9 cellular contexts compared by ENCODE assay signal in the genomic region with DNA sequence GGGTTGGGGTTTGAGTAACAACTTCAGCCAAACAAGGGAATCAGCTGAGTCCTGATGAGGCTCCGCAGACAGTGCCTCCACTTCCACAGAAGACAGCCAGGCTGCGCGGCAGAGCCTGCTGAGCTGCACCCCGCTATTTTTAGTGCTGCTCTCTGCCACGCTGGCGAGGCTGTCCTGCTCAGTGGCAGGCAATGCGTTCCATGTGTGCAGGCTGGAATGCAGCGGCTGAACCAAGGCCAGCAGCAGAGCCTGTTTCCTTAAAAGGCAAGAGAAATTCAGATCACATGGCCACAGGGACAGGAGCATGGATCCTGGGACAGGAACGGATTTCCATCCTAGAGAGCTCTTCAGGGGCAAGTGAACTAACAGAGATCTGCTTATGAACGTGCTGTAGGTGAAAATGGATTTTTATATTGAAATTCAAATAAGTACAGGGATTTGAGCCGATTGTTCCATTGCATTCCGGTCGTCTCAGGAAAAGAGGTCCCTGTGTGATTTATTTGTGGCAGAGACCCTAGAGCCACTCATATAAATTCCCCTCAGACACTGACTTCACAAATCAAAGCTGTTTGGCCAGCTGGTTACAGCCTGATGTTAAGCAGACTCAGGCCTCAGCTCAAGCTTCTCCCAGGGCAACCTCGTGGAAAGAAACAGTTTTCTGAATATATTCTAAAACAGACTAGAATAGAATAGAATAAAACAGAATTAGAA.
DNase-seq lines count a peak whose midpoint lies in the region; ATAC-seq and TF ChIP-seq lines count a peak whose summit lies in the region.
"Had no signal": no experiment of that assay in that cellular context is flagged by ENCODE, and none has a peak within 500 bp of the region (broad histone marks: within the 10 kb centered on the region; RNA-seq: fewer than 3 reads in every experiment).

No MANE protein-coding gene starts in this region.

- H3K79me1 ChIP-seq in neuronal stem cell (ENCODE audit: low read depth, low read length): no peaks in the 10 kb centered on the region

- no peaks in the 10 kb centered on the region for H3K36me3 Mint-ChIP-seq in activated T-cell treated with anti-CD3 and anti-CD28 coated beads, Interleukin-2, amount 50 U/mL, for 72 hours (ENCODE audit: insufficient read depth in 2 of 2)
- H3K36me3 Mint-ChIP-seq in activated T-helper 1 cell treated with anti-CD3 and anti-CD28 coated beads, Interleukin-12 subunit alpha, Interleukin-12 subunit beta, Interleukin-2, Interleukin-4 antibody, amounts not matched to agents 30 ng/mL and 10 ng/mL and 1 ng/mL, durations not matched to agents 14 hours and 24 hours and 36 hours (ENCODE audit: low read depth): no peaks in the 10 kb centered on the region
- H3K36me3 Mint-ChIP-seq: CD4-positive, CD25-positive, alpha-beta regulatory T cell had no signal

- peaks cover 36% of the 10 kb centered on the region for H3K27me3 Mint-ChIP-seq in activated T-cell treated with anti-CD3 and anti-CD28 coated beads, Interleukin-2, amount 50 U/mL, for 72 hours (ENCODE audit: low read depth)
- H3K27me3 Mint-ChIP-seq in activated T-helper 1 cell treated with anti-CD3 and anti-CD28 coated beads, Interleukin-12 subunit alpha, Interleukin-12 subunit beta, Interleukin-2, Interleukin-4 antibody, amounts not matched to agents 30 ng/mL and 10 ng/mL and 1 ng/mL, durations not matched to agents 14 hours and 24 hours and 36 hours (ENCODE audit: insufficient read depth): peaks cover 2% of the 10 kb centered on the region

- no peak overlapping the region for H3K4ac ChIP-seq in neuronal stem cell (ENCODE audit: low read length)

- H2BK15ac ChIP-seq in neuronal stem cell (ENCODE audit: low read length): no peak overlapping the region

- no peak overlapping the region for H2AK5ac ChIP-seq in neuronal stem cell (ENCODE audit: low read depth, low read length)

- no peak overlapping the region for H2BK12ac ChIP-seq in neuronal stem cell (ENCODE audit: low read length)

- peak overlapping the region; percentile 64 for H3K18ac ChIP-seq in neuronal stem cell (ENCODE audit: low read length)

- WGBS in neuronal stem cell (ENCODE audit: extremely low coverage in 2 of 2, insufficient read length in 2 of 2, insufficient replicate concordance in 1 of 2), 2 donors: no CpG with 5 or more reads among the region's 14 CpGs

- H3K36me3 ChIP-seq in neuronal stem cell (replicated peaks in 1 of 2; ENCODE audit: control insufficient read depth in 2 of 2, insufficient read depth in 2 of 2, low read length in 2 of 2): no peaks in the 10 kb centered on the region

- peak; percentile 94 for ATAC-seq in Right ventricle myocardium inferior
- no peak for ATAC-seq in activated T-cell treated with anti-CD3 and anti-CD28 coated beads, Interleukin-2, amount 50 U/mL, for 72 hours (replicated peaks in 1 of 2)
- no peak for ATAC-seq in activated CD4-positive, CD25-positive, alpha-beta regulatory T cell treated with anti-CD3 and anti-CD28 coated beads, Interleukin-2, amount 50 U/mL, for 24 hours

- H3K14ac ChIP-seq in neuronal stem cell (ENCODE audit: low read length): no peak overlapping the region

- H3K4me3 ChIP-seq in WI38 (ENCODE audit: low read depth, low read length) (no peak overlapping the region), neuronal stem cell (ENCODE audit: low read length in 2 of 2) (no peak overlapping the region)

- no peak overlapping the region for H4K91ac ChIP-seq in neuronal stem cell (ENCODE audit: low read depth, low read length, poor library complexity)

- H3K9me3 ChIP-seq in neuronal stem cell (replicated peaks in 1 of 2; ENCODE audit: control insufficient read depth in 2 of 2, insufficient read depth in 1 of 2, low read depth in 1 of 2, low read length in 2 of 2): no peaks in the 10 kb centered on the region

- H3K27me3 ChIP-seq in neuronal stem cell (ENCODE audit: control insufficient read depth in 3 of 3, insufficient read depth in 3 of 3, low read depth in 1 of 3, low read length in 3 of 3): no peaks in the 10 kb centered on the region

- H3K4me1 Mint-ChIP-seq in activated T-cell treated with anti-CD3 and anti-CD28 coated beads, Interleukin-2, amount 50 U/mL, for 72 hours (ENCODE audit: low read depth): no peaks in the 10 kb centered on the region
- H3K4me1 Mint-ChIP-seq in activated T-helper 1 cell treated with anti-CD3 and anti-CD28 coated beads, Interleukin-12 subunit alpha, Interleukin-12 subunit beta, Interleukin-2, Interleukin-4 antibody, amounts not matched to agents 30 ng/mL and 10 ng/mL and 1 ng/mL, durations not matched to agents 14 hours and 24 hours and 36 hours (ENCODE audit: low read depth): no peaks in the 10 kb centered on the region
- H3K4me1 Mint-ChIP-seq: CD4-positive, CD25-positive, alpha-beta regulatory T cell had no signal

- DNase-seq in AG08395 (ENCODE audit: low spot score) (peak; percentile 93), Right ventricle myocardium inferior (ENCODE audit: missing footprints) (peak; percentile 92), neuronal stem cell (ENCODE audit: low spot score) (peak; percentile 27), NCI-H748 (lab: John Stamatoyannopoulos, UW; ENCODE audit: unreplicated experiment) (no peak)
- DNase-seq in activated T-cell treated with anti-CD3 and anti-CD28 coated beads, Interleukin-2, amount 50 U/mL, for 72 hours: no peak
- DNase-seq in activated T-helper 1 cell treated with anti-CD3 and anti-CD28 coated beads, Interleukin-12 subunit alpha, Interleukin-12 subunit beta, Interleukin-2, Interleukin-4 antibody, amounts not matched to agents 30 ng/mL and 10 ng/mL and 1 ng/mL, durations not matched to agents 14 hours and 24 hours and 36 hours (ENCODE audit: low spot score): no peak
- DNase-seq: CD4-positive, CD25-positive, alpha-beta regulatory T cell had no signal

- no peak overlapping the region for H4K8ac ChIP-seq in neuronal stem cell (ENCODE audit: low read depth, low read length)

- no peak overlapping the region for H2BK120ac ChIP-seq in neuronal stem cell (ENCODE audit: low read depth, low read length)

- intact Hi-C loops in Right ventricle myocardium inferior (cut with DNase I): loop anchor here (1.0 to 5.0 kb wide), 3 partner anchors 25 to 108 kb away; no protein-coding TSS in a partner anchor
- intact Hi-C loops in activated T-helper 1 cell treated with anti-CD3 and anti-CD28 coated beads, Interleukin-12 subunit alpha, Interleukin-12 subunit beta, Interleukin-2, Interleukin-4 antibody, amounts not matched to agents 30 ng/mL and 10 ng/mL and 1 ng/mL, durations not matched to agents 14 hours and 24 hours and 36 hours (cut with micrococcal nuclease): no loop called here

- no peak overlapping the region for H3K23ac ChIP-seq in neuronal stem cell (ENCODE audit: low read depth, low read length, poor library complexity)

- H3K4me2 ChIP-seq in neuronal stem cell (ENCODE audit: insufficient read depth, low read length, poor library complexity, severe bottlenecking): no peak overlapping the region

- H3K9ac ChIP-seq in neuronal stem cell (ENCODE audit: low read depth, low read length, poor library complexity): no peak overlapping the region

- H2BK5ac ChIP-seq in neuronal stem cell (ENCODE audit: low read length): no peak overlapping the region

- no peak overlapping the region for H3K27ac Mint-ChIP-seq in activated T-cell treated with anti-CD3 and anti-CD28 coated beads, Interleukin-2, amount 50 U/mL, for 72 hours
- H3K27ac Mint-ChIP-seq in activated T-helper 1 cell treated with anti-CD3 and anti-CD28 coated beads, Interleukin-12 subunit alpha, Interleukin-12 subunit beta, Interleukin-2, Interleukin-4 antibody, amounts not matched to agents 30 ng/mL and 10 ng/mL and 1 ng/mL, durations not matched to agents 14 hours and 24 hours and 36 hours: no peak overlapping the region
- H3K27ac Mint-ChIP-seq: CD4-positive, CD25-positive, alpha-beta regulatory T cell had no signal

- no peaks in the 10 kb centered on the region for H3K9me3 Mint-ChIP-seq in activated T-cell treated with anti-CD3 and anti-CD28 coated beads, Interleukin-2, amount 50 U/mL, for 72 hours
- no peaks in the 10 kb centered on the region for H3K9me3 Mint-ChIP-seq in activated T-helper 1 cell treated with anti-CD3 and anti-CD28 coated beads, Interleukin-12 subunit alpha, Interleukin-12 subunit beta, Interleukin-2, Interleukin-4 antibody, amounts not matched to agents 30 ng/mL and 10 ng/mL and 1 ng/mL, durations not matched to agents 14 hours and 24 hours and 36 hours

- no peak overlapping the region for H3K4me3 Mint-ChIP-seq in activated T-cell treated with anti-CD3 and anti-CD28 coated beads, Interleukin-2, amount 50 U/mL, for 72 hours
- no peak overlapping the region for H3K4me3 Mint-ChIP-seq in activated T-helper 1 cell treated with anti-CD3 and anti-CD28 coated beads, Interleukin-12 subunit alpha, Interleukin-12 subunit beta, Interleukin-2, Interleukin-4 antibody, amounts not matched to agents 30 ng/mL and 10 ng/mL and 1 ng/mL, durations not matched to agents 14 hours and 24 hours and 36 hours
- H3K4me3 Mint-ChIP-seq: CD4-positive, CD25-positive, alpha-beta regulatory T cell had no signal

- peaks cover 4 to 6% of the 10 kb centered on the region in 2 donors for H3K4me1 ChIP-seq in neuronal stem cell (ENCODE audit: control insufficient read depth in 2 of 2, insufficient read depth in 1 of 2, low read depth in 1 of 2, low read length in 2 of 2)

- peak; percentile 34 for TF ChIP-seq CTCF in WI38 (IDR thresholded peaks at IDR 0.05; ENCODE audit: low read depth, low read length)

- H3K27ac ChIP-seq in neuronal stem cell (replicated peaks; ENCODE audit: low read length): no peak overlapping the region

- peak overlapping the region; percentile 74 for H2AFZ ChIP-seq in neuronal stem cell (ENCODE audit: low read length)

Comparison
In these comparisons a context has a peak if more than half of its experiments do, and no peak if none do; other contexts are left out.
1. DNase-seq: peak in AG08395 (single experiment), Right ventricle myocardium inferior (single experiment) and neuronal stem cell (single experiment); none in NCI-H748 (single experiment), activated T-cell treated with anti-CD3 and anti-CD28 coated beads, Interleukin-2, amount 50 U/mL, for 72 hours (0 of 2) and activated T-helper 1 cell treated with anti-CD3 and anti-CD28 coated beads, Interleukin-12 subunit alpha, Interleukin-12 subunit beta, Interleukin-2, Interleukin-4 antibody, amounts not matched to agents 30 ng/mL and 10 ng/mL and 1 ng/mL, durations not matched to agents 14 hours and 24 hours and 36 hours (single experiment).